1 cellular context compared by ENCODE assay signal in the genomic region with DNA sequence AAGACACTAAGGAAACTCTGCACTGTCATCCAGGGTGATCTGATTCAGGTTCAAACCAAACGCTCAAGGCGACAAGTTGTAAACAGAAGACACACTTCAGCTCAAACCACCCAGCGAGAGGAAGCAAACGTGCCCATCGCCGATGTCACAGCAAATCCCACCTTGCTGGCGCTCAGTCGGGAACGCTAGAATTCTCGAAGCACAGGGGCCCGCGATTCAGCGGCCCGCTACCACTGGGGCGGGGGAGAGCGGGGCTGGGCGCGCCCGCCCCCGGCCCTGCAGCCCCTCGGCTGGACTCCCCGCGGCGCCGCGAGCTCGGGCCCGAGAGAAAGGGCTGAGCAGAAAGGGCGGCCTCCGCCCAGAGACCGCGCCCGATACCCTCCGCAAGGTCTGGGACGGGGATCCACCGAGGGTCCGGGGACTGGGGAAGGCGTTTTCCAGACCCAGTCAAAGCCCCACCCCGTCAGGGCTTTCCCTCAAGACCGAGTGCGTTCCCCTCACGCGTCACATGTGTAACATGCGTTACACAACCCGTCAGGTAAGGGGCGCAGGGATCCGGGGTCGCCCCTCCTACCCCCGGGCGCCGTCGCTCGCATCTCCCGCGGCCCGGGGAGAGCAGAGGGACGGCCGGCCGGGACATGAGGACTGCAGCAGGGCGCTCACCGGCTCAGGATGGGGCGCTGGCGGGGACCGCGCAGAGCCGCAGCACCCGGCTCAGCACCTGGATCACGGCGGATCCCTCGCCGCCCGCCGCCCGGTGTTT.
TF ChIP-seq lines count a peak whose summit lies in the region.

No MANE protein-coding gene starts in this region.

TF ChIP-seq in GM12878, 131 proteins besides CTCF, POLR2A, EP300 and RAD21 (continued from another document and continues in another):
- TF ChIP-seq, protein P1, sequence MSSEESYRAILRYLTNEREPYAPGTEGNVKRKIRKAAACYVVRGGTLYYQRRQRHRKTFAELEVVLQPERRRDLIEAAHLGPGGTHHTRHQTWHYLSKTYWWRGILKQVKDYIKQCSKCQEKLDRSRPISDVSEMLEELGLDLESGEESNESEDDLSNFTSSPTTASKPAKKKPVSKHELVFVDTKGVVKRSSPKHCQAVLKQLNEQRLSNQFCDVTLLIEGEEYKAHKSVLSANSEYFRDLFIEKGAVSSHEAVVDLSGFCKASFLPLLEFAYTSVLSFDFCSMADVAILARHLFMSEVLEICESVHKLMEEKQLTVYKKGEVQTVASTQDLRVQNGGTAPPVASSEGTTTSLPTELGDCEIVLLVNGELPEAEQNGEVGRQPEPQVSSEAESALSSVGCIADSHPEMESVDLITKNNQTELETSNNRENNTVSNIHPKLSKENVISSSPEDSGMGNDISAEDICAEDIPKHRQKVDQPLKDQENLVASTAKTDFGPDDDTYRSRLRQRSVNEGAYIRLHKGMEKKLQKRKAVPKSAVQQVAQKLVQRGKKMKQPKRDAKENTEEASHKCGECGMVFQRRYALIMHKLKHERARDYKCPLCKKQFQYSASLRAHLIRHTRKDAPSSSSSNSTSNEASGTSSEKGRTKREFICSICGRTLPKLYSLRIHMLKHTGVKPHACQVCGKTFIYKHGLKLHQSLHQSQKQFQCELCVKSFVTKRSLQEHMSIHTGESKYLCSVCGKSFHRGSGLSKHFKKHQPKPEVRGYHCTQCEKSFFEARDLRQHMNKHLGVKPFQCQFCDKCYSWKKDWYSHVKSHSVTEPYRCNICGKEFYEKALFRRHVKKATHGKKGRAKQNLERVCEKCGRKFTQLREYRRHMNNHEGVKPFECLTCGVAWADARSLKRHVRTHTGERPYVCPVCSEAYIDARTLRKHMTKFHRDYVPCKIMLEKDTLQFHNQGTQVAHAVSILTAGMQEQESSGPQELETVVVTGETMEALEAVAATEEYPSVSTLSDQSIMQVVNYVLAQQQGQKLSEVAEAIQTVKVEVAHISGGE (CRISPR knock-in tag; IDR thresholded peaks at IDR 0.05), result no peak
- TF ChIP-seq CHD1 (IDR thresholded peaks at IDR 0.05; ENCODE audit: low read depth, low read length), result no peak
- no peak for TF ChIP-seq PML (IDR thresholded peaks at IDR 0.05; ENCODE audit: low read length)
- TF ChIP-seq, protein P2, sequence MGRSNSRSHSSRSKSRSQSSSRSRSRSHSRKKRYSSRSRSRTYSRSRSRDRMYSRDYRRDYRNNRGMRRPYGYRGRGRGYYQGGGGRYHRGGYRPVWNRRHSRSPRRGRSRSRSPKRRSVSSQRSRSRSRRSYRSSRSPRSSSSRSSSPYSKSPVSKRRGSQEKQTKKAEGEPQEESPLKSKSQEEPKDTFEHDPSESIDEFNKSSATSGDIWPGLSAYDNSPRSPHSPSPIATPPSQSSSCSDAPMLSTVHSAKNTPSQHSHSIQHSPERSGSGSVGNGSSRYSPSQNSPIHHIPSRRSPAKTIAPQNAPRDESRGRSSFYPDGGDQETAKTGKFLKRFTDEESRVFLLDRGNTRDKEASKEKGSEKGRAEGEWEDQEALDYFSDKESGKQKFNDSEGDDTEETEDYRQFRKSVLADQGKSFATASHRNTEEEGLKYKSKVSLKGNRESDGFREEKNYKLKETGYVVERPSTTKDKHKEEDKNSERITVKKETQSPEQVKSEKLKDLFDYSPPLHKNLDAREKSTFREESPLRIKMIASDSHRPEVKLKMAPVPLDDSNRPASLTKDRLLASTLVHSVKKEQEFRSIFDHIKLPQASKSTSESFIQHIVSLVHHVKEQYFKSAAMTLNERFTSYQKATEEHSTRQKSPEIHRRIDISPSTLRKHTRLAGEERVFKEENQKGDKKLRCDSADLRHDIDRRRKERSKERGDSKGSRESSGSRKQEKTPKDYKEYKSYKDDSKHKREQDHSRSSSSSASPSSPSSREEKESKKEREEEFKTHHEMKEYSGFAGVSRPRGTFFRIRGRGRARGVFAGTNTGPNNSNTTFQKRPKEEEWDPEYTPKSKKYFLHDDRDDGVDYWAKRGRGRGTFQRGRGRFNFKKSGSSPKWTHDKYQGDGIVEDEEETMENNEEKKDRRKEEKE (IDR thresholded peaks at IDR 0.05), result no peak
- TF ChIP-seq, protein P3, sequence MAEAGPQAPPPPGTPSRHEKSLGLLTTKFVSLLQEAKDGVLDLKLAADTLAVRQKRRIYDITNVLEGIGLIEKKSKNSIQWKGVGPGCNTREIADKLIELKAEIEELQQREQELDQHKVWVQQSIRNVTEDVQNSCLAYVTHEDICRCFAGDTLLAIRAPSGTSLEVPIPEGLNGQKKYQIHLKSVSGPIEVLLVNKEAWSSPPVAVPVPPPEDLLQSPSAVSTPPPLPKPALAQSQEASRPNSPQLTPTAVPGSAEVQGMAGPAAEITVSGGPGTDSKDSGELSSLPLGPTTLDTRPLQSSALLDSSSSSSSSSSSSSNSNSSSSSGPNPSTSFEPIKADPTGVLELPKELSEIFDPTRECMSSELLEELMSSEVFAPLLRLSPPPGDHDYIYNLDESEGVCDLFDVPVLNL (IDR thresholded peaks at IDR 0.05; ENCODE audit: low read depth, low read length), result no peak
- TF ChIP-seq ZNF274 (IDR thresholded peaks at IDR 0.05; ENCODE audit: insufficient read depth, insufficient read length), result no peak
- no peak for TF ChIP-seq TCF12 (IDR thresholded peaks at IDR 0.05; ENCODE audit: low read depth, low read length)
- TF ChIP-seq, protein P4, sequence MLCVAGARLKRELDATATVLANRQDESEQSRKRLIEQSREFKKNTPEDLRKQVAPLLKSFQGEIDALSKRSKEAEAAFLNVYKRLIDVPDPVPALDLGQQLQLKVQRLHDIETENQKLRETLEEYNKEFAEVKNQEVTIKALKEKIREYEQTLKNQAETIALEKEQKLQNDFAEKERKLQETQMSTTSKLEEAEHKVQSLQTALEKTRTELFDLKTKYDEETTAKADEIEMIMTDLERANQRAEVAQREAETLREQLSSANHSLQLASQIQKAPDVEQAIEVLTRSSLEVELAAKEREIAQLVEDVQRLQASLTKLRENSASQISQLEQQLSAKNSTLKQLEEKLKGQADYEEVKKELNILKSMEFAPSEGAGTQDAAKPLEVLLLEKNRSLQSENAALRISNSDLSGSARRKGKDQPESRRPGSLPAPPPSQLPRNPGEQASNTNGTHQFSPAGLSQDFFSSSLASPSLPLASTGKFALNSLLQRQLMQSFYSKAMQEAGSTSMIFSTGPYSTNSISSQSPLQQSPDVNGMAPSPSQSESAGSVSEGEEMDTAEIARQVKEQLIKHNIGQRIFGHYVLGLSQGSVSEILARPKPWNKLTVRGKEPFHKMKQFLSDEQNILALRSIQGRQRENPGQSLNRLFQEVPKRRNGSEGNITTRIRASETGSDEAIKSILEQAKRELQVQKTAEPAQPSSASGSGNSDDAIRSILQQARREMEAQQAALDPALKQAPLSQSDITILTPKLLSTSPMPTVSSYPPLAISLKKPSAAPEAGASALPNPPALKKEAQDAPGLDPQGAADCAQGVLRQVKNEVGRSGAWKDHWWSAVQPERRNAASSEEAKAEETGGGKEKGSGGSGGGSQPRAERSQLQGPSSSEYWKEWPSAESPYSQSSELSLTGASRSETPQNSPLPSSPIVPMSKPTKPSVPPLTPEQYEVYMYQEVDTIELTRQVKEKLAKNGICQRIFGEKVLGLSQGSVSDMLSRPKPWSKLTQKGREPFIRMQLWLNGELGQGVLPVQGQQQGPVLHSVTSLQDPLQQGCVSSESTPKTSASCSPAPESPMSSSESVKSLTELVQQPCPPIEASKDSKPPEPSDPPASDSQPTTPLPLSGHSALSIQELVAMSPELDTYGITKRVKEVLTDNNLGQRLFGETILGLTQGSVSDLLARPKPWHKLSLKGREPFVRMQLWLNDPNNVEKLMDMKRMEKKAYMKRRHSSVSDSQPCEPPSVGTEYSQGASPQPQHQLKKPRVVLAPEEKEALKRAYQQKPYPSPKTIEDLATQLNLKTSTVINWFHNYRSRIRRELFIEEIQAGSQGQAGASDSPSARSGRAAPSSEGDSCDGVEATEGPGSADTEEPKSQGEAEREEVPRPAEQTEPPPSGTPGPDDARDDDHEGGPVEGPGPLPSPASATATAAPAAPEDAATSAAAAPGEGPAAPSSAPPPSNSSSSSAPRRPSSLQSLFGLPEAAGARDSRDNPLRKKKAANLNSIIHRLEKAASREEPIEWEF (IDR thresholded peaks at IDR 0.05; ENCODE audit: insufficient replicate concordance, low read depth, low read length), result no peak
- no peak for TF ChIP-seq CBX3 (IDR thresholded peaks at IDR 0.05; ENCODE audit: borderline replicate concordance, low read depth)
- no peak for TF ChIP-seq GABPA (IDR thresholded peaks at IDR 0.05; ENCODE audit: low read depth)
- TF ChIP-seq, protein P5, sequence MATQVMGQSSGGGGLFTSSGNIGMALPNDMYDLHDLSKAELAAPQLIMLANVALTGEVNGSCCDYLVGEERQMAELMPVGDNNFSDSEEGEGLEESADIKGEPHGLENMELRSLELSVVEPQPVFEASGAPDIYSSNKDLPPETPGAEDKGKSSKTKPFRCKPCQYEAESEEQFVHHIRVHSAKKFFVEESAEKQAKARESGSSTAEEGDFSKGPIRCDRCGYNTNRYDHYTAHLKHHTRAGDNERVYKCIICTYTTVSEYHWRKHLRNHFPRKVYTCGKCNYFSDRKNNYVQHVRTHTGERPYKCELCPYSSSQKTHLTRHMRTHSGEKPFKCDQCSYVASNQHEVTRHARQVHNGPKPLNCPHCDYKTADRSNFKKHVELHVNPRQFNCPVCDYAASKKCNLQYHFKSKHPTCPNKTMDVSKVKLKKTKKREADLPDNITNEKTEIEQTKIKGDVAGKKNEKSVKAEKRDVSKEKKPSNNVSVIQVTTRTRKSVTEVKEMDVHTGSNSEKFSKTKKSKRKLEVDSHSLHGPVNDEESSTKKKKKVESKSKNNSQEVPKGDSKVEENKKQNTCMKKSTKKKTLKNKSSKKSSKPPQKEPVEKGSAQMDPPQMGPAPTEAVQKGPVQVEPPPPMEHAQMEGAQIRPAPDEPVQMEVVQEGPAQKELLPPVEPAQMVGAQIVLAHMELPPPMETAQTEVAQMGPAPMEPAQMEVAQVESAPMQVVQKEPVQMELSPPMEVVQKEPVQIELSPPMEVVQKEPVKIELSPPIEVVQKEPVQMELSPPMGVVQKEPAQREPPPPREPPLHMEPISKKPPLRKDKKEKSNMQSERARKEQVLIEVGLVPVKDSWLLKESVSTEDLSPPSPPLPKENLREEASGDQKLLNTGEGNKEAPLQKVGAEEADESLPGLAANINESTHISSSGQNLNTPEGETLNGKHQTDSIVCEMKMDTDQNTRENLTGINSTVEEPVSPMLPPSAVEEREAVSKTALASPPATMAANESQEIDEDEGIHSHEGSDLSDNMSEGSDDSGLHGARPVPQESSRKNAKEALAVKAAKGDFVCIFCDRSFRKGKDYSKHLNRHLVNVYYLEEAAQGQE (IDR thresholded peaks at IDR 0.05; ENCODE audit: low read depth, low read length), result no peak
- TF ChIP-seq, protein P6, sequence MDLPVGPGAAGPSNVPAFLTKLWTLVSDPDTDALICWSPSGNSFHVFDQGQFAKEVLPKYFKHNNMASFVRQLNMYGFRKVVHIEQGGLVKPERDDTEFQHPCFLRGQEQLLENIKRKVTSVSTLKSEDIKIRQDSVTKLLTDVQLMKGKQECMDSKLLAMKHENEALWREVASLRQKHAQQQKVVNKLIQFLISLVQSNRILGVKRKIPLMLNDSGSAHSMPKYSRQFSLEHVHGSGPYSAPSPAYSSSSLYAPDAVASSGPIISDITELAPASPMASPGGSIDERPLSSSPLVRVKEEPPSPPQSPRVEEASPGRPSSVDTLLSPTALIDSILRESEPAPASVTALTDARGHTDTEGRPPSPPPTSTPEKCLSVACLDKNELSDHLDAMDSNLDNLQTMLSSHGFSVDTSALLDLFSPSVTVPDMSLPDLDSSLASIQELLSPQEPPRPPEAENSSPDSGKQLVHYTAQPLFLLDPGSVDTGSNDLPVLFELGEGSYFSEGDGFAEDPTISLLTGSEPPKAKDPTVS (IDR thresholded peaks at IDR 0.05; ENCODE audit: low read depth, low read length), result no peak
- TF ChIP-seq SREBF2 (IDR thresholded peaks at IDR 0.05; ENCODE audit: low read length), result no peak
- 0 out of 2 replicates have a peak, but pooled peaks have one; percentile 20 for TF ChIP-seq GATAD2B (conservative IDR thresholded peaks at IDR 0.05; ENCODE audit: low read depth)
- TF ChIP-seq TAF1 (IDR thresholded peaks at IDR 0.05; ENCODE audit: borderline replicate concordance, low read depth, low read length), result 0 out of 2 replicates have a peak, but pooled peaks have one; percentile 13
- TF ChIP-seq, protein P7, sequence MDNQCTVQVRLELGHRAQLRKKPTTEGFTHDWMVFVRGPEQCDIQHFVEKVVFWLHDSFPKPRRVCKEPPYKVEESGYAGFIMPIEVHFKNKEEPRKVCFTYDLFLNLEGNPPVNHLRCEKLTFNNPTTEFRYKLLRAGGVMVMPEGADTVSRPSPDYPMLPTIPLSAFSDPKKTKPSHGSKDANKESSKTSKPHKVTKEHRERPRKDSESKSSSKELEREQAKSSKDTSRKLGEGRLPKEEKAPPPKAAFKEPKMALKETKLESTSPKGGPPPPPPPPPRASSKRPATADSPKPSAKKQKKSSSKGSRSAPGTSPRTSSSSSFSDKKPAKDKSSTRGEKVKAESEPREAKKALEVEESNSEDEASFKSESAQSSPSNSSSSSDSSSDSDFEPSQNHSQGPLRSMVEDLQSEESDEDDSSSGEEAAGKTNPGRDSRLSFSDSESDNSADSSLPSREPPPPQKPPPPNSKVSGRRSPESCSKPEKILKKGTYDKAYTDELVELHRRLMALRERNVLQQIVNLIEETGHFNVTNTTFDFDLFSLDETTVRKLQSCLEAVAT (IDR thresholded peaks at IDR 0.05), result no peak
- TF ChIP-seq NR2C2 (IDR thresholded peaks at IDR 0.05; ENCODE audit: borderline replicate concordance, control insufficient read depth, insufficient read length, low read depth), result no peak
- TF ChIP-seq, protein P8, sequence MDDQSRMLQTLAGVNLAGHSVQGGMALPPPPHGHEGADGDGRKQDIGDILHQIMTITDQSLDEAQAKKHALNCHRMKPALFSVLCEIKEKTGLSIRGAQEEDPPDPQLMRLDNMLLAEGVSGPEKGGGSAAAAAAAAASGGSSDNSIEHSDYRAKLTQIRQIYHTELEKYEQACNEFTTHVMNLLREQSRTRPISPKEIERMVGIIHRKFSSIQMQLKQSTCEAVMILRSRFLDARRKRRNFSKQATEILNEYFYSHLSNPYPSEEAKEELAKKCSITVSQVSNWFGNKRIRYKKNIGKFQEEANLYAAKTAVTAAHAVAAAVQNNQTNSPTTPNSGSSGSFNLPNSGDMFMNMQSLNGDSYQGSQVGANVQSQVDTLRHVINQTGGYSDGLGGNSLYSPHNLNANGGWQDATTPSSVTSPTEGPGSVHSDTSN (IDR thresholded peaks at IDR 0.05; ENCODE audit: insufficient replicate concordance, low read depth, low read length), result no peak
- peak; percentile 8; the same call in 1 of the 2 replicates for TF ChIP-seq YY1 (IDR thresholded peaks at IDR 0.05; ENCODE audit: low read depth, low read length)
- no peak for TF ChIP-seq SRF (IDR thresholded peaks at IDR 0.05; ENCODE audit: low read depth in 2 of 2, low read length in 2 of 2)
- no peak for TF ChIP-seq RBBP5 (conservative IDR thresholded peaks at IDR 0.05)
- no peak for TF ChIP-seq SPI1 (IDR thresholded peaks at IDR 0.05; ENCODE audit: borderline replicate concordance, insufficient read depth, low read depth, low read length)
- no peak for TF ChIP-seq BMI1 (IDR thresholded peaks at IDR 0.05; ENCODE audit: borderline replicate concordance)
- no peak for TF ChIP-seq SMC3 (IDR thresholded peaks at IDR 0.05; ENCODE audit: borderline replicate concordance, low read length)
- TF ChIP-seq TBL1XR1 (IDR thresholded peaks at IDR 0.05; ENCODE audit: low read depth, low read length), result no peak
- no peak for TF ChIP-seq ATF7 (IDR thresholded peaks at IDR 0.05; ENCODE audit: low read depth)
